Comparison of ENCODE assay signal across 1 cellular context in the genomic region with DNA sequence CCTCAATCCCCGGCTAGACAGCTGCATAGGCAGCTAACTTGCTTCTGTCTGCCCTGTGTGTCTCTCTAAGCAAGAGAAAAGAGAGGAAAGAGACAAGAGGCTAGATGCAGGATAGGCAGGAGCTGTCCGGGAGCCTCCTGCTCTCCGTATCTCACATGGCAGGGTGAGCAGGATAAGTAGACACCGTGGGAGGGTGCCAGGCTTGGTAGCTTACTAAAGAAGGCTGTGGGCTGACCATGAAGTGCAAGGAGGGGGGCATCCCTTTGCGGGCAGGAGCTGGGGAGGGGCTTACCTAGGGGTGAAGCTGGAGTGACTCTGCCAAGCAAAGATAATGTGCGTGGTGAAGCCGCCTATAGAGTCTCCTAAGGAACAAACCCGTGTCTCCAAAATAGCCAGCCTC.
TF ChIP-seq lines count a peak whose summit lies in the region.

No MANE protein-coding gene starts in this region.

TF ChIP-seq in A549, 52 proteins besides CTCF, POLR2A, EP300 and RAD21 (continued from another document):
- TF ChIP-seq, protein P1, sequence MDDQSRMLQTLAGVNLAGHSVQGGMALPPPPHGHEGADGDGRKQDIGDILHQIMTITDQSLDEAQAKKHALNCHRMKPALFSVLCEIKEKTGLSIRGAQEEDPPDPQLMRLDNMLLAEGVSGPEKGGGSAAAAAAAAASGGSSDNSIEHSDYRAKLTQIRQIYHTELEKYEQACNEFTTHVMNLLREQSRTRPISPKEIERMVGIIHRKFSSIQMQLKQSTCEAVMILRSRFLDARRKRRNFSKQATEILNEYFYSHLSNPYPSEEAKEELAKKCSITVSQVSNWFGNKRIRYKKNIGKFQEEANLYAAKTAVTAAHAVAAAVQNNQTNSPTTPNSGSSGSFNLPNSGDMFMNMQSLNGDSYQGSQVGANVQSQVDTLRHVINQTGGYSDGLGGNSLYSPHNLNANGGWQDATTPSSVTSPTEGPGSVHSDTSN (IDR thresholded peaks at IDR 0.05): no peak
- TF ChIP-seq ZSCAN20 (CRISPR knock-in tag; IDR thresholded peaks at IDR 0.05) (no peak), HDAC2 (IDR thresholded peaks at IDR 0.05) (no peak), CHD2 (IDR thresholded peaks at IDR 0.05; ENCODE audit: low read length, partially characterized antibody) (no peak), KDM1A (IDR thresholded peaks at IDR 0.05; ENCODE audit: low read depth) (no peak), GATA3 (IDR thresholded peaks at IDR 0.05; ENCODE audit: borderline replicate concordance) (no peak), RCOR1 (IDR thresholded peaks at IDR 0.05; ENCODE audit: low read depth, low read length) (no peak), FOSL2 (IDR thresholded peaks at IDR 0.05) (no peak), FOSL2 (CRISPR knock-in tag; IDR thresholded peaks at IDR 0.05) (no peak), HOXA7 (CRISPR knock-in tag; IDR thresholded peaks at IDR 0.05) (no peak), REST (IDR thresholded peaks at IDR 0.05) (no peak), ESRRA (IDR thresholded peaks at IDR 0.05; ENCODE audit: borderline replicate concordance, low read length) (no peak), EHF (CRISPR knock-in tag; IDR thresholded peaks at IDR 0.05) (no peak), JUN (IDR thresholded peaks at IDR 0.05) (no peak), FOSB (CRISPR knock-in tag; IDR thresholded peaks at IDR 0.05) (no peak), RFX5 (IDR thresholded peaks at IDR 0.05) (no peak), TFCP2L1 (CRISPR knock-in tag; IDR thresholded peaks at IDR 0.05) (no peak)
